In the genomic region with DNA sequence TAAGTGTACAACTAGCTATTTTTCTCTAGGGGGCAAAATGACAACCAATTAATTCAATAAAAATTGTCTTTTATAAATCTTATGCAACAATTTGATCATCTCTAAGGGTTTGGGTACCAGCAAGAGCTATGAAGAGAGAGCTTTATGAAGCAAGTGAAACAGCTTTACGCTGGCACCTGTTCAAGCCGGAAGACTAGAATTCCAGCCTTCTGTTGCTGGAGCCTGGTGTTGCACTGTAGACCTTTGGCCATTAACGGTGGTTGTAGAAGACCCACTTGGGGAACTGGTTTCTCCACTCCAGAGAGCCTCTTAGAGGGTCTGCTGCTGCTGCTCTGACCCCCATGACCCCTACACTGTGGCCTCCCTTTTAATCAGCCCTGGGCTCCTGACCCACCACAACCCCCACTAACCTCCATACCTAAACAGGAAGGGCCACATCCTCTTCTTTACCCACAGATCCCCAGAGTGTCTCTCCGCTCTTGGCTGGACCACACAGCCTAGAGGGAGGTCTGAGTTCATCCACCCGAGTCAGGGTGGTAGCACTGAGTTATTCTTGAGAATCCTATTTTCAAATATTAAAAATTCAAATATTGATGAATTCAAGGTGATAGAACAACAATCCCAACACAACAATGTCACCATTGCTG, we compare ENCODE assay signal across 13 cellular contexts. TPM values are rescaled to one million over a fixed set of nuclear protein-coding genes. Genes with fewer than 3 reads are reported as not detected.
DNase-seq lines count a peak whose midpoint lies in the region; ATAC-seq lines count a peak whose summit lies in the region.
"Had no signal": no experiment of that assay in that cellular context is flagged by ENCODE, and none has a peak within 500 bp of the region (broad histone marks: within the 10 kb centered on the region; RNA-seq: fewer than 3 reads in every experiment).

No MANE protein-coding gene starts in this region.

- H3K27me3 ChIP-seq in BLaER1 treated with 17β-estradiol and CSF1 and Interleukin-3, amounts not matched to agents 10 nM and 100 nM = peaks cover 0 to 38% (median 0%) of the 10 kb centered on the region in 11 experiments; a peak in 6 of 22 replicates
- H3K27me3 ChIP-seq: gastrocnemius medialis had no signal

- POLR2A ChIA-PET in naive thymus-derived CD8-positive, alpha-beta T cell (lab: Charles Lee) = no interaction called here

- DNase-seq in stimulated activated CD8-positive, alpha-beta memory T cell treated with anti-CD3 and anti-CD28 coated beads, Interleukin-4, amount 100 ng/mL, for 48 hours = no peak
- DNase-seq in NCI-H345 treated with DMSO at 0.1 percent for 48 hours (lab: John Stamatoyannopoulos, UW; ENCODE audit: unreplicated experiment) (no peak), sciatic nerve (ENCODE audit: low spot score) (no peak)
- no peak for DNase-seq in naive thymus-derived CD8-positive, alpha-beta T cell
- DNase-seq: amniotic stem cell, DMS53, gastrocnemius medialis, NCI-H510A had no signal

- peaks cover 0 to 2% (median 0%) of the 10 kb centered on the region in 4 donors for H3K4me1 Mint-ChIP-seq in naive thymus-derived CD8-positive, alpha-beta T cell

- intact Hi-C loops in sciatic nerve (cut with DNase I) = loop anchor here (5.0 kb wide), 1 partner anchor 187 kb away; no protein-coding TSS in a partner anchor

- peaks cover 34 to 61% (median 47%) of the 10 kb centered on the region in 10 experiments for H3K4me1 ChIP-seq in BLaER1 treated with 17β-estradiol and CSF1 and Interleukin-3, amounts not matched to agents 10 nM and 100 nM

- no peaks in the 10 kb centered on the region for H3K36me3 Mint-ChIP-seq in naive thymus-derived CD8-positive, alpha-beta T cell

- H3K27ac ChIP-seq in BLaER1 treated with 17β-estradiol and CSF1 and Interleukin-3, amounts not matched to agents 10 nM and 100 nM = no peak overlapping the region
- H3K27ac ChIP-seq: gastrocnemius medialis, skin epidermis had no signal

- H3K9me3 Mint-ChIP-seq in naive thymus-derived CD8-positive, alpha-beta T cell = no peaks in the 10 kb centered on the region

- ATAC-seq in GM19324 (IDR thresholded peaks at IDR 0.05; ENCODE audit: low FRiP score, unreplicated experiment) = peak; percentile 70
- ATAC-seq in HG02678 (IDR thresholded peaks at IDR 0.05; ENCODE audit: unreplicated experiment) = peak; percentile 87
- ATAC-seq in HG03342 (IDR thresholded peaks at IDR 0.05; ENCODE audit: unreplicated experiment) = peak; percentile 76
- ATAC-seq in sciatic nerve = no peak
- no peak for ATAC-seq in naive thymus-derived CD8-positive, alpha-beta T cell
- ATAC-seq: gastrocnemius medialis had no signal

- H3K4me3 Mint-ChIP-seq in naive thymus-derived CD8-positive, alpha-beta T cell = no peak overlapping the region

- H3K4me2 ChIP-seq in BLaER1 treated with 17β-estradiol and CSF1 and Interleukin-3, amounts not matched to agents 10 nM and 100 nM = peak overlapping the region; percentile 12 to 68 (median 58); a peak in 21 of 22 replicates

- no peaks in the 10 kb centered on the region for H3K36me3 ChIP-seq in BLaER1 treated with 17β-estradiol and CSF1 and Interleukin-3, amounts not matched to agents 10 nM and 100 nM
- H3K36me3 ChIP-seq: gastrocnemius medialis had no signal

- peaks cover 0 to 6% (median 3%) of the 10 kb centered on the region in 5 donors for H3K27me3 Mint-ChIP-seq in naive thymus-derived CD8-positive, alpha-beta T cell

- peak overlapping the region in 1 of 10 donors; percentile 66 for H3K27ac Mint-ChIP-seq in naive thymus-derived CD8-positive, alpha-beta T cell

- H3K9ac ChIP-seq in BLaER1 treated with 17β-estradiol and CSF1 and Interleukin-3, amounts not matched to agents 10 nM and 100 nM = no peak overlapping the region

- H3K4me3 ChIP-seq in BLaER1 treated with 17β-estradiol and CSF1 and Interleukin-3, amounts not matched to agents 10 nM and 100 nM = no peak overlapping the region
- H3K4me3 ChIP-seq: gastrocnemius medialis, skin epidermis had no signal

- H3K9me3 ChIP-seq in BLaER1 treated with 17β-estradiol and CSF1 and Interleukin-3, amounts not matched to agents 10 nM and 100 nM (replicated peaks in 1 of 11) = peaks cover 0 to 8% (median 0%) of the 10 kb centered on the region in 11 experiments; a peak in 1 of 22 replicates
- H3K9me3 ChIP-seq: gastrocnemius medialis had no signal

- H4K20me1 ChIP-seq in BLaER1 treated with 17β-estradiol and CSF1 and Interleukin-3, amounts not matched to agents 10 nM and 100 nM = no peaks in the 10 kb centered on the region

RNA-seq across cellular contexts. Expression of a gene that starts 54.6 kb away (rescaled TPM):
- total RNA-seq in sciatic nerve = 54.4 TPM
- total RNA-seq in naive thymus-derived CD8-positive, alpha-beta T cell = not detected
- not detected for polyA plus RNA-seq in naive thymus-derived CD8-positive, alpha-beta T cell

Comparison
In these comparisons a context has a peak if more than half of its experiments do, and no peak if none do; other contexts are left out.
1. ATAC-seq: peak in GM19324 (single experiment), HG02678 (single experiment) and HG03342 (single experiment); none in sciatic nerve (single experiment) and naive thymus-derived CD8-positive, alpha-beta T cell (0 of 2).
2. RNA of a gene that starts 54.6 kb away (total RNA-seq): 54.4 TPM in sciatic nerve (single experiment); not detected in naive thymus-derived CD8-positive, alpha-beta T cell; every median in the first group is over 10 times any median in the second.